19 cellular contexts compared by ENCODE assay signal in the genomic region with DNA sequence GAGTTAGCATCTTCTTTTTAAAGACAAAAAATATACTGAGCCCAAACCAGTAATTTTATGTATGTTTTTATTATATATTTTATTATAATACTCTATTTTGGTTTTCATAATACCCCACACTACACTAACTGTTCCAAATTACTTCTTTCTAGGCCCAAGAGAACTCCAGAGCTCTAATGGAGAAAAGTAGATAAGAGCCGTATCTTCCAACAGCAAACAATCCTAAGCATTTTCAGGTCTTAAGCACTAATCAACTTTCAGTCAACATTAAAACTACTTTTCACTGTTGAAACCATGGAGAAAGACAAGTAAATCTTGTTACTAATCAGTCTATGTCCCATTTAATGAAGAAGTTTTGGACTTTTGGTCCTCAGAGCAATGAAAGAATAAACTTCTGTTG. TPM values are rescaled to one million over a fixed set of nuclear protein-coding genes. Genes with fewer than 3 reads are reported as not detected.
DNase-seq lines count a peak whose midpoint lies in the region; ATAC-seq, FAIRE-seq and TF ChIP-seq lines count a peak whose summit lies in the region.
"Had no signal": no experiment of that assay in that cellular context is flagged by ENCODE, and none has a peak within 500 bp of the region (broad histone marks: within the 10 kb centered on the region; RNA-seq: fewer than 3 reads in every experiment).

No MANE protein-coding gene starts in this region.

- TF ChIP-seq POLR2A in esophagus squamous epithelium (IDR thresholded peaks at IDR 0.05), result no peak

- DNase-seq in HFFc6 (no peak), endodermal cell (no peak), nephron progenitor cell (no peak), esophagus squamous epithelium (lab: John Stamatoyannopoulos, UW) (no peak), RCC 7860 (ENCODE audit: low spot score) (no peak)
- no peak for DNase-seq in stimulated activated effector memory CD8-positive, alpha-beta T cell treated with anti-CD3 and anti-CD28 coated beads, Interleukin-12 subunit alpha, Interleukin-12 subunit beta, amount 100 ng/mL, for 72 hours (ENCODE audit: low spot score in 2 of 2)
- DNase-seq in activated naive CD4-positive, alpha-beta T cell treated with anti-CD3 and anti-CD28 coated beads, Interleukin-2, amount 10 ng/mL, durations not matched to agents 7 days and 5 days, result no peak
- DNase-seq: CD4-positive, CD25-positive, alpha-beta regulatory T cell; DMS79; H9; Kasumi-1; NCI-H1694 treated with DMSO at 0.1 percent for 48 hours; NCI-H446; NCI-H526; SHP77 treated with DMSO at 0.1 percent for 48 hours; SK-N-SH had no signal

- ATAC-seq in stimulated activated effector memory CD8-positive, alpha-beta T cell treated with anti-CD3 and anti-CD28 coated beads, Interleukin-12 subunit alpha, Interleukin-12 subunit beta, amount 100 ng/mL, for 72 hours, result no peak
- ATAC-seq in HG03196 (IDR thresholded peaks at IDR 0.05; ENCODE audit: unreplicated experiment), result no peak

- no peak for FAIRE-seq in RCC 7860 (lab: Jason Lieb, UNC)
- FAIRE-seq: HTR-8/SVneo had no signal

- H3K4me1 Mint-ChIP-seq in HFFc6 (ENCODE audit: low read depth) (peaks cover 63% of the 10 kb centered on the region), endodermal cell (peaks cover 30% of the 10 kb centered on the region), nephron progenitor cell (peaks cover 25% of the 10 kb centered on the region)
- peaks cover 2% of the 10 kb centered on the region for H3K4me1 Mint-ChIP-seq in stimulated activated effector memory CD8-positive, alpha-beta T cell treated with anti-CD3 and anti-CD28 coated beads, Interleukin-12 subunit alpha, Interleukin-12 subunit beta, amount 100 ng/mL, for 72 hours
- H3K4me1 Mint-ChIP-seq in activated naive CD4-positive, alpha-beta T cell treated with anti-CD3 and anti-CD28 coated beads, Interleukin-2, amount 10 ng/mL, durations not matched to agents 7 days and 5 days, result peaks cover 5% of the 10 kb centered on the region

- WGBS in endodermal cell (ENCODE audit: insufficient coverage in 1 of 2, insufficient read length in 1 of 2), 2 experiments, result 26% methylated on average over 1 of the region's 1 CpG; no CpG with 5 or more reads in 1 of the 2 experiments
- WGBS in esophagus squamous epithelium, 2 donors, result 88 to 100% methylated on average over 1 of the region's 1 CpG

- no peak overlapping the region for H3K9ac ChIP-seq in endodermal cell (ENCODE audit: extremely low read depth, low read length, poor library complexity, severe bottlenecking)

- intact Hi-C loops in esophagus squamous epithelium (cut with DNase I), result no loop called here

- H3K4me3 ChIP-seq in endodermal cell (ENCODE audit: low read length) (peak overlapping the region; percentile 41), esophagus squamous epithelium (no peak overlapping the region)

- H3K36me3 Mint-ChIP-seq in HFFc6 (ENCODE audit: low read depth) (peaks cover 6% of the 10 kb centered on the region), endodermal cell (ENCODE audit: low read depth) (peaks cover 9% of the 10 kb centered on the region), nephron progenitor cell (ENCODE audit: low read depth) (peaks cover 24% of the 10 kb centered on the region)
- peaks cover 11% of the 10 kb centered on the region for H3K36me3 Mint-ChIP-seq in stimulated activated effector memory CD8-positive, alpha-beta T cell treated with anti-CD3 and anti-CD28 coated beads, Interleukin-12 subunit alpha, Interleukin-12 subunit beta, amount 100 ng/mL, for 72 hours
- H3K36me3 Mint-ChIP-seq in activated naive CD4-positive, alpha-beta T cell treated with anti-CD3 and anti-CD28 coated beads, Interleukin-2, amount 10 ng/mL, durations not matched to agents 7 days and 5 days, result peaks cover 5% of the 10 kb centered on the region

- no peak for TF ChIP-seq CTCF in HFFc6 (IDR thresholded peaks at IDR 0.05)
- TF ChIP-seq CTCF in endodermal cell (conservative IDR thresholded peaks at IDR 0.05), result no peak
- no peak for TF ChIP-seq CTCF in nephron progenitor cell (IDR thresholded peaks at IDR 0.05)
- TF ChIP-seq CTCF in esophagus squamous epithelium (IDR thresholded peaks at IDR 0.05), result no peak

- H3K27me3 ChIP-seq in endodermal cell (ENCODE audit: control insufficient read depth, insufficient read depth, low read length, poor library complexity, severe bottlenecking) (no peaks in the 10 kb centered on the region), esophagus squamous epithelium (no peaks in the 10 kb centered on the region)

- H3K4me1 ChIP-seq in endodermal cell (ENCODE audit: control insufficient read depth, insufficient read depth, low read length) (peaks cover 4% of the 10 kb centered on the region), esophagus squamous epithelium (peaks cover 0 to 24% (median 0%) of the 10 kb centered on the region in 3 donors)

- H3K27ac Mint-ChIP-seq in HFFc6 (peak overlapping the region; percentile 33; the same call in 1 of the 2 replicates), endodermal cell (peak overlapping the region; percentile 23), nephron progenitor cell (peak overlapping the region; percentile 96)
- H3K27ac Mint-ChIP-seq in stimulated activated effector memory CD8-positive, alpha-beta T cell treated with anti-CD3 and anti-CD28 coated beads, Interleukin-12 subunit alpha, Interleukin-12 subunit beta, amount 100 ng/mL, for 72 hours, result peak overlapping the region; percentile 63
- H3K27ac Mint-ChIP-seq in activated naive CD4-positive, alpha-beta T cell treated with anti-CD3 and anti-CD28 coated beads, Interleukin-2, amount 10 ng/mL, durations not matched to agents 7 days and 5 days, result no peak overlapping the region
- H3K27ac Mint-ChIP-seq: IgD-negative memory B cell had no signal

- H3K4me3 Mint-ChIP-seq in HFFc6 (no peak overlapping the region), endodermal cell (no peak overlapping the region), nephron progenitor cell (no peak overlapping the region)
- H3K4me3 Mint-ChIP-seq in stimulated activated effector memory CD8-positive, alpha-beta T cell treated with anti-CD3 and anti-CD28 coated beads, Interleukin-12 subunit alpha, Interleukin-12 subunit beta, amount 100 ng/mL, for 72 hours, result no peak overlapping the region
- H3K4me3 Mint-ChIP-seq in activated naive CD4-positive, alpha-beta T cell treated with anti-CD3 and anti-CD28 coated beads, Interleukin-2, amount 10 ng/mL, durations not matched to agents 7 days and 5 days, result no peak overlapping the region
- H3K4me3 Mint-ChIP-seq: CD4-positive, CD25-positive, alpha-beta regulatory T cell; H9; IgD-negative memory B cell had no signal

- no peaks in the 10 kb centered on the region for H3K27me3 Mint-ChIP-seq in HFFc6 (ENCODE audit: insufficient read depth)
- no peaks in the 10 kb centered on the region for H3K27me3 Mint-ChIP-seq in endodermal cell (ENCODE audit: insufficient read depth)
- no peaks in the 10 kb centered on the region for H3K27me3 Mint-ChIP-seq in nephron progenitor cell (ENCODE audit: low read depth, poor library complexity)
- H3K27me3 Mint-ChIP-seq in activated naive CD4-positive, alpha-beta T cell treated with anti-CD3 and anti-CD28 coated beads, Interleukin-2, amount 10 ng/mL, durations not matched to agents 7 days and 5 days, result no peaks in the 10 kb centered on the region
- H3K27me3 Mint-ChIP-seq: CD4-positive, CD25-positive, alpha-beta regulatory T cell; IgD-negative memory B cell had no signal

- H3K36me3 ChIP-seq in endodermal cell (ENCODE audit: control insufficient read depth, insufficient read depth, low read length), result peaks cover 18% of the 10 kb centered on the region
- H3K36me3 ChIP-seq in esophagus squamous epithelium, result no peaks in the 10 kb centered on the region

- H3K27ac ChIP-seq in endodermal cell (ENCODE audit: low read depth, low read length) (no peak overlapping the region), esophagus squamous epithelium (no peak overlapping the region)

- H3K9me3 ChIP-seq in endodermal cell (ENCODE audit: control insufficient read depth, low read length) (no peaks in the 10 kb centered on the region), esophagus squamous epithelium (no peaks in the 10 kb centered on the region)
- H3K9me3 ChIP-seq: SK-N-SH had no signal

- H3K9me3 Mint-ChIP-seq in HFFc6, result no peaks in the 10 kb centered on the region
- no peaks in the 10 kb centered on the region for H3K9me3 Mint-ChIP-seq in endodermal cell
- no peaks in the 10 kb centered on the region for H3K9me3 Mint-ChIP-seq in nephron progenitor cell
- H3K9me3 Mint-ChIP-seq in stimulated activated effector memory CD8-positive, alpha-beta T cell treated with anti-CD3 and anti-CD28 coated beads, Interleukin-12 subunit alpha, Interleukin-12 subunit beta, amount 100 ng/mL, for 72 hours, result no peaks in the 10 kb centered on the region
- H3K9me3 Mint-ChIP-seq in activated naive CD4-positive, alpha-beta T cell treated with anti-CD3 and anti-CD28 coated beads, Interleukin-2, amount 10 ng/mL, durations not matched to agents 7 days and 5 days, result no peaks in the 10 kb centered on the region
- H3K9me3 Mint-ChIP-seq: CD4-positive, CD25-positive, alpha-beta regulatory T cell; H9; IgD-negative memory B cell had no signal

- CTCF ChIA-PET in activated naive CD4-positive, alpha-beta T cell treated with anti-CD3 and anti-CD28 coated beads, Interleukin-2, amount 10 ng/mL, durations not matched to agents 7 days and 5 days (lab: Charles Lee), result no interaction called here

RNA-seq across cellular contexts. Expression of gene JMJD1C, which starts 55.1 kb away (rescaled TPM):
- total RNA-seq in HFFc6 (2021; fragmentation: NEBNext Ultra II Directional; extraction: Animal tissue kit (Norgen Biotek cat#: 25700)), result 10 to 100 TPM; 29.0 to 36.7 (median 32.8) TPM
- total RNA-seq in endodermal cell, result 100 to 1,000 TPM in 1 of 2 donors, 10 to 100 TPM in 1; 91.3 to 114 TPM
- polyA plus RNA-seq in endodermal cell (2013, experiment 1 of 2), result 79.6 TPM
- polyA plus RNA-seq in endodermal cell (2013, experiment 2 of 2), result 73.7 TPM
- 10 to 100 TPM; 41.6 to 77.8 (median 56.9) TPM for total RNA-seq in esophagus squamous epithelium
